Comparison of ENCODE assay signal across 10 cellular contexts in the genomic region with DNA sequence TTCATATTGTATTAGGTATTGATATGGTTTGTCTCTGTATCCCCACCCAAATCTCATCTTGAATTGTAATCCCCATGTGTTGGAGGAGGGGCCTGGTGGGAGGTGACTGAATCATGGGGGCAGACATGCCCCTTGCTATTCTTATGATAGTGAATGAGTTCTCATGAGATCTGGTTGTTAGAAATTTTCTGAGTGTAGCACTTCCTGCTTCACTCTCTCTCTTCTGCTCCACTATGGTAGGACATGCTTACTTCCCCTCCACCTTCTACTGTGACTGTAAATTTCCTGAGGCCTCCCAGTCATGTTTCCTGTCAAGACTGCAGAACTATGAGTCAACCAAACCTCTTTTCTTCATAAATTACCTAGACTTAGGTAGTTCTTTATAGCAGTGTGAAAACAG.
DNase-seq lines count a peak whose midpoint lies in the region; ATAC-seq, FAIRE-seq and TF ChIP-seq lines count a peak whose summit lies in the region.
"Had no signal": no experiment of that assay in that cellular context is flagged by ENCODE, and none has a peak within 500 bp of the region (broad histone marks: within the 10 kb centered on the region; RNA-seq: fewer than 3 reads in every experiment).

No MANE protein-coding gene starts in this region.

- no peak for TF ChIP-seq POLR2A in HepG2 (IDR thresholded peaks at IDR 0.05; ENCODE audit: insufficient read depth in 1 of 2, low read depth in 2 of 2, low read length in 2 of 2)

- CTCF ChIA-PET in activated CD4-positive, alpha-beta T cell treated with anti-CD3 and anti-CD28 coated beads for 36 hours (lab: Charles Lee): no interaction called here
- CTCF ChIA-PET in HepG2 (lab: Yijun Ruan, JAX; ENCODE audit: low intra/inter-chr PET ratio, low total read pairs): no interaction called here

- intact Hi-C loops in activated CD4-positive, alpha-beta T cell treated with anti-CD3 and anti-CD28 coated beads for 36 hours (cut with DNase I, micrococcal nuclease): loop anchor here (1.0 to 5.0 kb wide), 11 partner anchors 23 to 1054 kb away; a partner anchor contains a TSS
- intact Hi-C loops in posterior cingulate gyrus (cut with DNase I) (no loop called here), HepG2 (cut with micrococcal nuclease; ENCODE audit: unreplicated experiment) (no loop called here)

- H3K4me3 ChIP-seq in epithelial cell of esophagus (ENCODE audit: low read length): no peak overlapping the region
- H3K4me3 ChIP-seq in HepG2 (replicated peaks in 1 of 3; ENCODE audit: insufficient read depth in 1 of 3, low read depth in 2 of 3, low read length in 3 of 3): no peak overlapping the region
- H3K4me3 ChIP-seq: BLaER1 had no signal

- no peak for TF ChIP-seq RAD21 in HepG2 (CRISPR knock-in tag; IDR thresholded peaks at IDR 0.05)

- H3K9me3 ChIP-seq in HepG2 (ENCODE audit: low read length): no peaks in the 10 kb centered on the region
- H3K9me3 ChIP-seq: BLaER1 had no signal

- no TSS peak for BruUV-seq in HepG2 (replicated peaks; lab: Mats Ljungman, UMichigan)

- peak; percentile 96 for ATAC-seq in activated CD4-positive, alpha-beta T cell treated with anti-CD3 and anti-CD28 coated beads for 36 hours
- no peak for ATAC-seq in HepG2
- no peak for ATAC-seq in HG03108 (IDR thresholded peaks at IDR 0.05; ENCODE audit: unreplicated experiment)
- no peak for ATAC-seq in HG02840 (IDR thresholded peaks at IDR 0.05; ENCODE audit: low FRiP score, unreplicated experiment)
- ATAC-seq: Panc1 had no signal

- TF ChIP-seq CTCF in epithelial cell of esophagus (IDR thresholded peaks at IDR 0.05; ENCODE audit: insufficient read depth, low read depth, low read length, missing control alignments) (no peak), HepG2 (CRISPR knock-in tag; IDR thresholded peaks at IDR 0.05) (no peak)

- DNase-seq in AML-193 (lab: John Stamatoyannopoulos, UW) (peak; percentile 2 to 20), HCEC 1CT (peak; percentile 35), epithelial cell of esophagus (ENCODE audit: low read depth) (peak; percentile 86), posterior cingulate gyrus (no peak), HepG2 (ENCODE audit: low spot score) (no peak)
- peak; percentile 49 for DNase-seq in activated CD4-positive, alpha-beta T cell treated with anti-CD3 and anti-CD28 coated beads for 36 hours

- H3K36me3 Mint-ChIP-seq in activated CD4-positive, alpha-beta T cell treated with anti-CD3 and anti-CD28 coated beads for 36 hours (ENCODE audit: low read depth): peaks cover 2% of the 10 kb centered on the region

- POLR2A ChIA-PET in activated CD4-positive, alpha-beta T cell treated with anti-CD3 and anti-CD28 coated beads for 36 hours (lab: Charles Lee): interaction anchor here (0.9 kb wide), 1 partner anchor 562 kb away, joined by 3 read pairs; no protein-coding TSS in a partner anchor
- POLR2A ChIA-PET in HepG2 (lab: Yijun Ruan, JAX): no interaction called here

- no peak overlapping the region for H3K27ac ChIP-seq in HepG2 (ENCODE audit: extremely low read length, insufficient read depth, low read length)
- H3K27ac ChIP-seq: BLaER1 had no signal

- no peak for FAIRE-seq in HepG2 (lab: Jason Lieb, UNC)

- peak overlapping the region; percentile 88 for H3K27ac Mint-ChIP-seq in activated CD4-positive, alpha-beta T cell treated with anti-CD3 and anti-CD28 coated beads for 36 hours

- in situ Hi-C loops in HepG2 (cut with HindIII; ENCODE audit: extremely low pct_ligation_motif_present, low pct_unique_long_range_greater_than_20kb): no loop called here

- H3K4me1 Mint-ChIP-seq in activated CD4-positive, alpha-beta T cell treated with anti-CD3 and anti-CD28 coated beads for 36 hours: peaks cover 25% of the 10 kb centered on the region

- no peaks in the 10 kb centered on the region for H4K20me1 ChIP-seq in HepG2 (ENCODE audit: insufficient read depth, low read length)
- H4K20me1 ChIP-seq: BLaER1 had no signal

- H3K9ac ChIP-seq in HepG2 (ENCODE audit: insufficient read depth, low read depth, low read length): no peak overlapping the region
- H3K9ac ChIP-seq: BLaER1 had no signal

- H3K4me3 Mint-ChIP-seq in activated CD4-positive, alpha-beta T cell treated with anti-CD3 and anti-CD28 coated beads for 36 hours: no peak overlapping the region

- no peak overlapping the region for H3K4me2 ChIP-seq in HepG2 (ENCODE audit: low read depth, low read length)
- H3K4me2 ChIP-seq: BLaER1 had no signal

- no peaks in the 10 kb centered on the region for H3K4me1 ChIP-seq in HepG2 (ENCODE audit: insufficient read depth, low read length)

- H2AFZ ChIP-seq in HepG2 (ENCODE audit: low read length): no peak overlapping the region

- H3K36me3 ChIP-seq in HepG2 (replicated peaks in 1 of 2; ENCODE audit: control insufficient read depth in 1 of 2, insufficient read depth in 2 of 2, low read length in 2 of 2): no peaks in the 10 kb centered on the region
- H3K36me3 ChIP-seq: BLaER1 had no signal

- H3K79me2 ChIP-seq in HepG2 (ENCODE audit: insufficient read depth, low read length): no peaks in the 10 kb centered on the region

- no peaks in the 10 kb centered on the region for H3K27me3 ChIP-seq in HepG2 (ENCODE audit: control insufficient read depth in 1 of 2, insufficient read depth in 2 of 2, low read length in 2 of 2)
- H3K27me3 ChIP-seq: BLaER1 had no signal

- peaks cover 3% of the 10 kb centered on the region for H3K9me3 Mint-ChIP-seq in activated CD4-positive, alpha-beta T cell treated with anti-CD3 and anti-CD28 coated beads for 36 hours (ENCODE audit: low read depth)

- TF ChIP-seq EP300 in HepG2 (IDR thresholded peaks at IDR 0.05; ENCODE audit: low read depth in 2 of 2, low read length in 2 of 2): no peak
- no peak for TF ChIP-seq EP300 in HepG2 (CRISPR knock-in tag; IDR thresholded peaks at IDR 0.05; ENCODE audit: borderline replicate concordance)

- peaks cover 2% of the 10 kb centered on the region for H3K27me3 Mint-ChIP-seq in activated CD4-positive, alpha-beta T cell treated with anti-CD3 and anti-CD28 coated beads for 36 hours

TF ChIP-seq in HepG2, 621 proteins besides CTCF, POLR2A, EP300 and RAD21:
- TF ChIP-seq CC2D1A (CRISPR knock-in tag; IDR thresholded peaks at IDR 0.05) (no peak), ZNF136 (CRISPR knock-in tag; IDR thresholded peaks at IDR 0.05; ENCODE audit: low read depth) (no peak), ZNF121 (CRISPR knock-in tag; IDR thresholded peaks at IDR 0.05) (no peak), HMG20A (CRISPR knock-in tag; IDR thresholded peaks at IDR 0.05; ENCODE audit: borderline replicate concordance) (no peak), DPF2 (CRISPR knock-in tag; IDR thresholded peaks at IDR 0.05; ENCODE audit: borderline replicate concordance, low read depth) (no peak), ZNF709 (CRISPR knock-in tag; IDR thresholded peaks at IDR 0.05) (no peak), ZNF790 (CRISPR knock-in tag; IDR thresholded peaks at IDR 0.05; ENCODE audit: borderline replicate concordance) (no peak), SATB2 (CRISPR knock-in tag; IDR thresholded peaks at IDR 0.05) (no peak), MTF1 (CRISPR knock-in tag; IDR thresholded peaks at IDR 0.05) (no peak)
- TF ChIP-seq, protein P1, sequence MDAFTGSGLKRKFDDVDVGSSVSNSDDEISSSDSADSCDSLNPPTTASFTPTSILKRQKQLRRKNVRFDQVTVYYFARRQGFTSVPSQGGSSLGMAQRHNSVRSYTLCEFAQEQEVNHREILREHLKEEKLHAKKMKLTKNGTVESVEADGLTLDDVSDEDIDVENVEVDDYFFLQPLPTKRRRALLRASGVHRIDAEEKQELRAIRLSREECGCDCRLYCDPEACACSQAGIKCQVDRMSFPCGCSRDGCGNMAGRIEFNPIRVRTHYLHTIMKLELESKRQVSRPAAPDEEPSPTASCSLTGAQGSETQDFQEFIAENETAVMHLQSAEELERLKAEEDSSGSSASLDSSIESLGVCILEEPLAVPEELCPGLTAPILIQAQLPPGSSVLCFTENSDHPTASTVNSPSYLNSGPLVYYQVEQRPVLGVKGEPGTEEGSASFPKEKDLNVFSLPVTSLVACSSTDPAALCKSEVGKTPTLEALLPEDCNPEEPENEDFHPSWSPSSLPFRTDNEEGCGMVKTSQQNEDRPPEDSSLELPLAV (CRISPR knock-in tag; conservative IDR thresholded peaks at IDR 0.05; ENCODE audit: low read depth): no peak
- TF ChIP-seq, protein P2, sequence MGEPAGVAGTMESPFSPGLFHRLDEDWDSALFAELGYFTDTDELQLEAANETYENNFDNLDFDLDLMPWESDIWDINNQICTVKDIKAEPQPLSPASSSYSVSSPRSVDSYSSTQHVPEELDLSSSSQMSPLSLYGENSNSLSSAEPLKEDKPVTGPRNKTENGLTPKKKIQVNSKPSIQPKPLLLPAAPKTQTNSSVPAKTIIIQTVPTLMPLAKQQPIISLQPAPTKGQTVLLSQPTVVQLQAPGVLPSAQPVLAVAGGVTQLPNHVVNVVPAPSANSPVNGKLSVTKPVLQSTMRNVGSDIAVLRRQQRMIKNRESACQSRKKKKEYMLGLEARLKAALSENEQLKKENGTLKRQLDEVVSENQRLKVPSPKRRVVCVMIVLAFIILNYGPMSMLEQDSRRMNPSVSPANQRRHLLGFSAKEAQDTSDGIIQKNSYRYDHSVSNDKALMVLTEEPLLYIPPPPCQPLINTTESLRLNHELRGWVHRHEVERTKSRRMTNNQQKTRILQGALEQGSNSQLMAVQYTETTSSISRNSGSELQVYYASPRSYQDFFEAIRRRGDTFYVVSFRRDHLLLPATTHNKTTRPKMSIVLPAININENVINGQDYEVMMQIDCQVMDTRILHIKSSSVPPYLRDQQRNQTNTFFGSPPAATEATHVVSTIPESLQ (CRISPR knock-in tag; conservative IDR thresholded peaks at IDR 0.05): no peak
- TF ChIP-seq, protein P3, sequence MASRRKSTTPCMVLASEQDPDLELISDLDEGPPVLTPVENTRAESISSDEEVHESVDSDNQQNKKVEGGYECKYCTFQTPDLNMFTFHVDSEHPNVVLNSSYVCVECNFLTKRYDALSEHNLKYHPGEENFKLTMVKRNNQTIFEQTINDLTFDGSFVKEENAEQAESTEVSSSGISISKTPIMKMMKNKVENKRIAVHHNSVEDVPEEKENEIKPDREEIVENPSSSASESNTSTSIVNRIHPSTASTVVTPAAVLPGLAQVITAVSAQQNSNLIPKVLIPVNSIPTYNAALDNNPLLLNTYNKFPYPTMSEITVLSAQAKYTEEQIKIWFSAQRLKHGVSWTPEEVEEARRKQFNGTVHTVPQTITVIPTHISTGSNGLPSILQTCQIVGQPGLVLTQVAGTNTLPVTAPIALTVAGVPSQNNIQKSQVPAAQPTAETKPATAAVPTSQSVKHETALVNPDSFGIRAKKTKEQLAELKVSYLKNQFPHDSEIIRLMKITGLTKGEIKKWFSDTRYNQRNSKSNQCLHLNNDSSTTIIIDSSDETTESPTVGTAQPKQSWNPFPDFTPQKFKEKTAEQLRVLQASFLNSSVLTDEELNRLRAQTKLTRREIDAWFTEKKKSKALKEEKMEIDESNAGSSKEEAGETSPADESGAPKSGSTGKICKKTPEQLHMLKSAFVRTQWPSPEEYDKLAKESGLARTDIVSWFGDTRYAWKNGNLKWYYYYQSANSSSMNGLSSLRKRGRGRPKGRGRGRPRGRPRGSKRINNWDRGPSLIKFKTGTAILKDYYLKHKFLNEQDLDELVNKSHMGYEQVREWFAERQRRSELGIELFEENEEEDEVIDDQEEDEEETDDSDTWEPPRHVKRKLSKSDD (CRISPR knock-in tag; IDR thresholded peaks at IDR 0.05; ENCODE audit: low read depth): no peak

Comparison
In these comparisons a context has a peak if more than half of its experiments do, and no peak if none do; other contexts are left out.
1. DNase-seq: peak in AML-193 (2 of 2), HCEC 1CT (single experiment), activated CD4-positive, alpha-beta T cell treated with anti-CD3 and anti-CD28 coated beads for 36 hours (single experiment) and epithelial cell of esophagus (single experiment); none in posterior cingulate gyrus (0 of 10) and HepG2 (single experiment).
2. intact Hi-C loops: an anchor here in activated CD4-positive, alpha-beta T cell treated with anti-CD3 and anti-CD28 coated beads for 36 hours (1.0 to 5.0 kb wide); none called in posterior cingulate gyrus and HepG2.